Comparison of ENCODE assay signal across 1 cellular context in genomic region chr6:41967312-41968287, GRCh38.
TF ChIP-seq lines count a peak whose summit lies in the region.

No MANE protein-coding gene starts in this region.

TF ChIP-seq in K562, 482 proteins besides CTCF, POLR2A, EP300 and RAD21 (continued from another document):
- no peak for TF ChIP-seq NCOA1 (IDR thresholded peaks at IDR 0.05; ENCODE audit: low read depth)
- TF ChIP-seq BRF1 (IDR thresholded peaks at IDR 0.05; ENCODE audit: borderline replicate concordance, extremely low read depth, insufficient read length) = no peak
- TF ChIP-seq JUND (IDR thresholded peaks at IDR 0.05; ENCODE audit: borderline replicate concordance, low read depth, low read length) = no peak
- peak; percentile 60; the same call in 2 of the 3 replicates for TF ChIP-seq JUND (tag; IDR thresholded peaks at IDR 0.05; ENCODE audit: borderline replicate concordance, low read depth, low read length)
- TF ChIP-seq ESRRA (IDR thresholded peaks at IDR 0.05; ENCODE audit: borderline replicate concordance, low read depth) = no peak
- TF ChIP-seq FOXK2 (conservative IDR thresholded peaks at IDR 0.05 in 1 of 2, IDR thresholded peaks at IDR 0.05 in 1 of 2; ENCODE audit: low read depth in 2 of 2) = no peak
- no peak for TF ChIP-seq ZNF184 (CRISPR knock-in tag; IDR thresholded peaks at IDR 0.05)
- no peak for TF ChIP-seq MCM7 (IDR thresholded peaks at IDR 0.05)
- TF ChIP-seq ARNT (IDR thresholded peaks at IDR 0.05) = peak in 1 of 2 experiments; percentile 37; a peak in 1 of 4 replicates
- TF ChIP-seq, protein P1, sequence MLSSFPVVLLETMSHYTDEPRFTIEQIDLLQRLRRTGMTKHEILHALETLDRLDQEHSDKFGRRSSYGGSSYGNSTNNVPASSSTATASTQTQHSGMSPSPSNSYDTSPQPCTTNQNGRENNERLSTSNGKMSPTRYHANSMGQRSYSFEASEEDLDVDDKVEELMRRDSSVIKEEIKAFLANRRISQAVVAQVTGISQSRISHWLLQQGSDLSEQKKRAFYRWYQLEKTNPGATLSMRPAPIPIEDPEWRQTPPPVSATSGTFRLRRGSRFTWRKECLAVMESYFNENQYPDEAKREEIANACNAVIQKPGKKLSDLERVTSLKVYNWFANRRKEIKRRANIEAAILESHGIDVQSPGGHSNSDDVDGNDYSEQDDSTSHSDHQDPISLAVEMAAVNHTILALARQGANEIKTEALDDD (IDR thresholded peaks at IDR 0.05) = peak; percentile 48
- TF ChIP-seq CREM (IDR thresholded peaks at IDR 0.05; ENCODE audit: low read depth) = peak; percentile 70
- no peak for TF ChIP-seq ZNF143 (CRISPR knock-in tag; IDR thresholded peaks at IDR 0.05)
- TF ChIP-seq BRD4 (IDR thresholded peaks at IDR 0.05) = no peak
- no peak for TF ChIP-seq CREB3L1 (IDR thresholded peaks at IDR 0.05; ENCODE audit: borderline replicate concordance, low read depth)
- no peak for TF ChIP-seq RFX5 (IDR thresholded peaks at IDR 0.05; ENCODE audit: low read depth, low read length)
- no peak for TF ChIP-seq POLR2G (IDR thresholded peaks at IDR 0.05; ENCODE audit: low read depth, low read length)
